In the genomic region with DNA sequence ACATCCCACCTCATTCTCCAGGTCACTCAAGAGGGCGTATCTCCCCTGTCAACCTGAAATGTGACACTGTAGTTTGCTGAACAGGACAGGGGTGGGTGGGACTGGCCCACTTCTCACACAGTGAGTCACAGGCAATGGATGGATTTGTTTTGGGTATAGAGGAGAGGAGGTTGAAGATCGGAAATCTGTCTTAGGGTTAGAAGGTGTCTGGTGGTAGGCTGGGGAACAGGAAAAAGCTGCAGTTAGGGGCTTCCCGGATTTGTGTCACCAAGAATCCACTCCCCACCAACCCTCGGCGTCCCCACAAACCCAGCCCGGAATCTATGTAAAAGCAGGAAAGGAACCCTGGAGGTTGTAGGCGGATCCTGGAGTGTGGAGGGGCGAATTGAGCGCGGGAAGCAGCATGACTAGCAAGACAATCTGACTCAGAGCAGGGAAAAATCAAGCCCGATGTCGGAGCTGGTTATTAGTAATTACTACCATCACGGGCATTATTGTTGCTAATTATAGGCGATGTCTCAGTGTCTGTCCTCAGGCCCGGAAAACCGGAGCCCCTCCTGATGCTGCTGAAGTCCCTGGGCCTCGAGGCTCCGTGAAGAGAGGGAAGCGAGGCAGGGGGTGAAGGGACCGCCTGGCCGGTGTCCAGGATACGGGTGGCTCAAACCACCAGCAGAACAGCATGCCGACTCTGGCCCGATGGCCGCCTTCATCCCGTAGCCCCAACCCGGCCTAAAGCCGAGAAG, we compare ENCODE assay signal across 12 cellular contexts. TPM values are rescaled to one million over a fixed set of nuclear protein-coding genes. Genes with fewer than 3 reads are reported as not detected.
DNase-seq lines count a peak whose midpoint lies in the region; ATAC-seq, FAIRE-seq and TF ChIP-seq lines count a peak whose summit lies in the region.
"Had no signal": no experiment of that assay in that cellular context is flagged by ENCODE, and none has a peak within 500 bp of the region (broad histone marks: within the 10 kb centered on the region; RNA-seq: fewer than 3 reads in every experiment).

No MANE protein-coding gene starts in this region.

- ATAC-seq in RWPE2 (ENCODE audit: low read depth): no peak
- no peak for ATAC-seq in stimulated activated effector memory CD8-positive, alpha-beta T cell treated with anti-CD3 and anti-CD28 coated beads, Interleukin-12 subunit alpha, Interleukin-12 subunit beta, amount 100 ng/mL, for 72 hours
- no peak for ATAC-seq in GM21723 (IDR thresholded peaks at IDR 0.05; ENCODE audit: unreplicated experiment)

- peak overlapping the region; percentile 76 for H3K27ac Mint-ChIP-seq in activated CD4-positive, alpha-beta T cell treated with anti-CD3 and anti-CD28 coated beads, Interleukin-2, amount 10 ng/mL, durations not matched to agents 24 days and 14 days
- H3K27ac Mint-ChIP-seq in stimulated activated effector memory CD8-positive, alpha-beta T cell treated with anti-CD3 and anti-CD28 coated beads, Interleukin-12 subunit alpha, Interleukin-12 subunit beta, amount 100 ng/mL, for 72 hours: peak overlapping the region; percentile 16

- H3K27me3 Mint-ChIP-seq in activated CD4-positive, alpha-beta T cell treated with anti-CD3 and anti-CD28 coated beads, Interleukin-2, amount 10 ng/mL, durations not matched to agents 24 days and 14 days: peaks cover 61% of the 10 kb centered on the region

- H3K4me3 ChIP-seq in RWPE2 (ENCODE audit: severe bottlenecking) (peak overlapping the region; percentile 32), iPS-15b (ENCODE audit: low read depth, low read length) (peak overlapping the region; percentile 36)

- no peaks in the 10 kb centered on the region for H3K36me3 ChIP-seq in RWPE2 (ENCODE audit: low read depth)
- no peaks in the 10 kb centered on the region for H3K36me3 ChIP-seq in iPS-15b (ENCODE audit: control insufficient read depth, insufficient read depth, low read length)

- H3K9me3 ChIP-seq in RWPE2 (ENCODE audit: severe bottlenecking) (no peaks in the 10 kb centered on the region), iPS-15b (ENCODE audit: control insufficient read depth, insufficient read depth, low read length) (no peaks in the 10 kb centered on the region)

- no peak overlapping the region for H3K4me3 Mint-ChIP-seq in activated CD4-positive, alpha-beta T cell treated with anti-CD3 and anti-CD28 coated beads, Interleukin-2, amount 10 ng/mL, durations not matched to agents 24 days and 14 days
- H3K4me3 Mint-ChIP-seq in stimulated activated effector memory CD8-positive, alpha-beta T cell treated with anti-CD3 and anti-CD28 coated beads, Interleukin-12 subunit alpha, Interleukin-12 subunit beta, amount 100 ng/mL, for 72 hours: no peak overlapping the region

- H3K9ac ChIP-seq in iPS-15b (ENCODE audit: low read depth, low read length): no peak overlapping the region

- peaks cover 4% of the 10 kb centered on the region for H3K4me1 Mint-ChIP-seq in activated CD4-positive, alpha-beta T cell treated with anti-CD3 and anti-CD28 coated beads, Interleukin-2, amount 10 ng/mL, durations not matched to agents 24 days and 14 days
- peaks cover 8% of the 10 kb centered on the region for H3K4me1 Mint-ChIP-seq in stimulated activated effector memory CD8-positive, alpha-beta T cell treated with anti-CD3 and anti-CD28 coated beads, Interleukin-12 subunit alpha, Interleukin-12 subunit beta, amount 100 ng/mL, for 72 hours

- intact Hi-C loops in activated CD4-positive, alpha-beta T cell treated with anti-CD3 and anti-CD28 coated beads, Interleukin-2, amount 10 ng/mL, durations not matched to agents 24 days and 14 days (cut with micrococcal nuclease): loop anchor here (5.0 kb wide), 1 partner anchor 837 kb away; no protein-coding TSS in a partner anchor

- peaks cover 62% of the 10 kb centered on the region for H3K27me3 ChIP-seq in RWPE2 (ENCODE audit: insufficient read depth, poor library complexity, severe bottlenecking)
- H3K27me3 ChIP-seq in iPS-15b (ENCODE audit: control insufficient read depth, insufficient read depth, low read length): peaks cover 86% of the 10 kb centered on the region

- FAIRE-seq in RCC 7860 (lab: Jason Lieb, UNC): no peak
- FAIRE-seq: A204.1 had no signal

- H3K4me1 ChIP-seq in RWPE2 (ENCODE audit: insufficient read depth, poor library complexity, severe bottlenecking) (no peaks in the 10 kb centered on the region), iPS-15b (ENCODE audit: control insufficient read depth, insufficient read depth, low read length) (peaks cover 9% of the 10 kb centered on the region)

- H3K36me3 Mint-ChIP-seq in activated CD4-positive, alpha-beta T cell treated with anti-CD3 and anti-CD28 coated beads, Interleukin-2, amount 10 ng/mL, durations not matched to agents 24 days and 14 days (ENCODE audit: low read depth): no peaks in the 10 kb centered on the region
- H3K36me3 Mint-ChIP-seq in stimulated activated effector memory CD8-positive, alpha-beta T cell treated with anti-CD3 and anti-CD28 coated beads, Interleukin-12 subunit alpha, Interleukin-12 subunit beta, amount 100 ng/mL, for 72 hours: no peaks in the 10 kb centered on the region

- peaks cover 4% of the 10 kb centered on the region for H3K9me3 Mint-ChIP-seq in activated CD4-positive, alpha-beta T cell treated with anti-CD3 and anti-CD28 coated beads, Interleukin-2, amount 10 ng/mL, durations not matched to agents 24 days and 14 days
- no peaks in the 10 kb centered on the region for H3K9me3 Mint-ChIP-seq in stimulated activated effector memory CD8-positive, alpha-beta T cell treated with anti-CD3 and anti-CD28 coated beads, Interleukin-12 subunit alpha, Interleukin-12 subunit beta, amount 100 ng/mL, for 72 hours

- DNase-seq in activated CD4-positive, alpha-beta T cell treated with anti-CD3 and anti-CD28 coated beads, Interleukin-2, amount 10 ng/mL, durations not matched to agents 24 days and 14 days: no peak
- DNase-seq in activated CD4-positive, alpha-beta T cell treated with anti-CD3 and anti-CD28 coated beads, Interleukin-2, amount 50 U/mL, for 1 hour: no peak
- DNase-seq in RWPE2 (ENCODE audit: low spot score): no peak
- DNase-seq in stimulated activated effector memory CD8-positive, alpha-beta T cell treated with anti-CD3 and anti-CD28 coated beads, Interleukin-12 subunit alpha, Interleukin-12 subunit beta, amount 100 ng/mL, for 72 hours (ENCODE audit: low spot score in 2 of 2): no peak
- DNase-seq in mesenteric fat pad (ENCODE audit: low spot score): no peak
- DNase-seq in RCC 7860 (ENCODE audit: low spot score): no peak
- DNase-seq: activated CD4-positive, alpha-beta T cell treated with anti-CD3 and anti-CD28 coated beads, Interleukin-2, amount 50 U/mL, for 48 hours; DMS79 treated with DMSO at 0.1 percent for 48 hours; NCI-H187 treated with DMSO at 0.1 percent for 48 hours had no signal

- TF ChIP-seq CTCF in RWPE2 (IDR thresholded peaks at IDR 0.05; ENCODE audit: poor library complexity, severe bottlenecking): no peak

- H3K27ac ChIP-seq in RWPE2 (ENCODE audit: poor library complexity, severe bottlenecking): no peak overlapping the region

RNA-seq across cellular contexts. Expression of a gene that starts 1.7 kb away (rescaled TPM):
- not detected in 2 replicates for total RNA-seq in activated CD4-positive, alpha-beta T cell treated with anti-CD3 and anti-CD28 coated beads, Interleukin-2, amount 10 ng/mL, durations not matched to agents 24 days and 14 days
- not detected for total RNA-seq in mesenteric fat pad
